Comparison of ENCODE assay signal across 13 cellular contexts in the genomic region with DNA sequence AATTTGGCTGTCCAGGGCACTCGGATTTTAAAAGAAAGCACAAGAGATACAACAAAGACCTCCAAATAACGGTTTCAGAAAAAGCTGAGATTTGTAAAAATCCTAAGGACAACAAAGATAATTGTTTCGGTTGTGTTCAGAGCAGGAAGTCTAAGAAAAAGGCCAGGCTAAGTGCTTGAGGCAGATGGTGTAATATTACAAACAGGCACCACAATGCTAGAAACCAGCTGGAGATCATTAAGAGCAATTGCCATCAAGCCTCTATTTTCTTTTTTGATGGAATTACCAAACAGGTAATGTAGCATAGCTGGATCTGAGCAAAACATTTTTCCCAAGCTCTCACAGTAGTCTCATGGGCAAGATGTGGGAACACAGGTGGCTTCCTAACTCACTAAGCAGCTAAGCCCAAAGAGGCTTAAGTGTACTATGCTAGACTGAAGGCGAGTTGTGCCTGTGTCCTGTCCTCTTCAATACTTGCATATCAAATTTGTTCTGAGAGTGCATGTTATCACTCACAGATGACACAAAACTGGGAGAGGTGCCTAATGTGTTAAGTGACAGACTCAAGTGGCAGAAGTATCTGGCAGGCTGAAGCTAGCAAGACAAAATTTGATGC.
DNase-seq lines count a peak whose midpoint lies in the region; ATAC-seq and TF ChIP-seq lines count a peak whose summit lies in the region.
"Had no signal": no experiment of that assay in that cellular context is flagged by ENCODE, and none has a peak within 500 bp of the region (broad histone marks: within the 10 kb centered on the region; RNA-seq: fewer than 3 reads in every experiment).

No MANE protein-coding gene starts in this region.

- H3K36me3 ChIP-seq in WERI-Rb-1 (no peaks in the 10 kb centered on the region), spleen (no peaks in the 10 kb centered on the region), tibial nerve (no peaks in the 10 kb centered on the region)
- H3K36me3 ChIP-seq: sigmoid colon had no signal

- H3K36me3 Mint-ChIP-seq in mesothelial cell of epicardium, result no peaks in the 10 kb centered on the region
- no peaks in the 10 kb centered on the region for H3K36me3 Mint-ChIP-seq in activated naive CD8-positive, alpha-beta T cell treated with anti-CD3 and anti-CD28 coated beads for 36 hours

- no peak for TF ChIP-seq POLR2A in spleen (IDR thresholded peaks at IDR 0.05)
- no peak for TF ChIP-seq POLR2A in tibial nerve (IDR thresholded peaks at IDR 0.05)

- intact Hi-C loops in spleen (cut with DNase I; ENCODE audit: low total_unique reads), result no loop called here

- H3K4me1 ChIP-seq in spleen (peaks cover 0 to 1% (median 0%) of the 10 kb centered on the region in 6 donors), tibial nerve (peaks cover 0 to 12% (median 4%) of the 10 kb centered on the region in 4 donors)
- H3K4me1 ChIP-seq: sigmoid colon had no signal

- DNase-seq in DMS79 (lab: John Stamatoyannopoulos, UW) (peak; percentile 71), NCI-H187 (lab: John Stamatoyannopoulos, UW) (peak; percentile 92 to 94), WERI-Rb-1 (peak; percentile 16), mesothelial cell of epicardium (ENCODE audit: low spot score in 2 of 2, unreplicated experiment in 2 of 2) (no peak), spleen (no peak), tibial nerve (ENCODE audit: low spot score in 2 of 2) (no peak)
- DNase-seq in activated naive CD8-positive, alpha-beta T cell treated with anti-CD3 and anti-CD28 coated beads for 36 hours, result no peak
- DNase-seq: CD8-positive, alpha-beta memory T cell; NCI-H1930; sigmoid colon; T-helper 2 cell had no signal

- H3K27me3 Mint-ChIP-seq in mesothelial cell of epicardium (ENCODE audit: low read depth), result no peaks in the 10 kb centered on the region
- no peaks in the 10 kb centered on the region for H3K27me3 Mint-ChIP-seq in activated naive CD8-positive, alpha-beta T cell treated with anti-CD3 and anti-CD28 coated beads for 36 hours

- H3K9me3 ChIP-seq in WERI-Rb-1 (ENCODE audit: severe bottlenecking) (no peaks in the 10 kb centered on the region), spleen (no peaks in the 10 kb centered on the region), tibial nerve (peaks cover 0 to 8% (median 0%) of the 10 kb centered on the region in 4 donors)
- H3K9me3 ChIP-seq: sigmoid colon had no signal

- H3K4me3 ChIP-seq in WERI-Rb-1 (ENCODE audit: low read depth, low read length), result no peak overlapping the region
- no peak overlapping the region for H3K4me3 ChIP-seq in spleen
- no peak overlapping the region for H3K4me3 ChIP-seq in tibial nerve
- H3K4me3 ChIP-seq: sigmoid colon had no signal

- WGBS in spleen, 5 donors, result 70 to 83% (median 73%) methylated on average over 4 of the region's 4 CpGs
- WGBS in tibial nerve, 2 donors, result 36 to 51% methylated on average over 4 of the region's 4 CpGs

- H3K27me3 ChIP-seq in WERI-Rb-1 (ENCODE audit: insufficient read depth, low read depth, severe bottlenecking) (no peaks in the 10 kb centered on the region), spleen (replicated peaks in 1 of 7) (no peaks in the 10 kb centered on the region), tibial nerve (no peaks in the 10 kb centered on the region)
- H3K27me3 ChIP-seq: sigmoid colon had no signal

- peak overlapping the region; percentile 73 for H3K27ac Mint-ChIP-seq in mesothelial cell of epicardium
- H3K27ac Mint-ChIP-seq in activated naive CD8-positive, alpha-beta T cell treated with anti-CD3 and anti-CD28 coated beads for 36 hours, result no peak overlapping the region
- H3K27ac Mint-ChIP-seq: memory B cell had no signal

- peaks cover 12% of the 10 kb centered on the region for H3K9me3 Mint-ChIP-seq in mesothelial cell of epicardium
- H3K9me3 Mint-ChIP-seq in activated naive CD8-positive, alpha-beta T cell treated with anti-CD3 and anti-CD28 coated beads for 36 hours, result no peaks in the 10 kb centered on the region
- H3K9me3 Mint-ChIP-seq: CD8-positive, alpha-beta memory T cell had no signal

- H3K27ac ChIP-seq in WERI-Rb-1 (no peak overlapping the region), spleen (no peak overlapping the region), tibial nerve (peak overlapping the region in 2 of 4 donors; percentile 22 to 34)
- H3K27ac ChIP-seq: sigmoid colon had no signal

- TF ChIP-seq CTCF in WERI-Rb-1 (IDR thresholded peaks at IDR 0.05; ENCODE audit: low read depth, low read length), result no peak
- no peak for TF ChIP-seq CTCF in mesothelial cell of epicardium (IDR thresholded peaks at IDR 0.05; ENCODE audit: unreplicated experiment)
- no peak for TF ChIP-seq CTCF in spleen (IDR thresholded peaks at IDR 0.05 in 8 of 11, conservative IDR thresholded peaks at IDR 0.05 in 3 of 11)
- TF ChIP-seq CTCF in tibial nerve (IDR thresholded peaks at IDR 0.05), result no peak

- no peak for ATAC-seq in GM21737 (IDR thresholded peaks at IDR 0.05; ENCODE audit: unreplicated experiment)

- no peak for TF ChIP-seq EP300 in tibial nerve (IDR thresholded peaks at IDR 0.05)

- H3K4me3 Mint-ChIP-seq in mesothelial cell of epicardium, result no peak overlapping the region
- H3K4me3 Mint-ChIP-seq in activated naive CD8-positive, alpha-beta T cell treated with anti-CD3 and anti-CD28 coated beads for 36 hours, result no peak overlapping the region
- H3K4me3 Mint-ChIP-seq: CD8-positive, alpha-beta memory T cell; memory B cell had no signal

- H3K4me1 Mint-ChIP-seq in mesothelial cell of epicardium, result peaks cover 13% of the 10 kb centered on the region
- H3K4me1 Mint-ChIP-seq in activated naive CD8-positive, alpha-beta T cell treated with anti-CD3 and anti-CD28 coated beads for 36 hours, result no peaks in the 10 kb centered on the region
- H3K4me1 Mint-ChIP-seq: CD8-positive, alpha-beta memory T cell; memory B cell had no signal

Comparison
In these comparisons a context has a peak if more than half of its experiments do, and no peak if none do; other contexts are left out.
1. DNase-seq: peak in DMS79 (single experiment), NCI-H187 (2 of 2) and WERI-Rb-1 (single experiment); none in mesothelial cell of epicardium (0 of 2), spleen (single experiment), activated naive CD8-positive, alpha-beta T cell treated with anti-CD3 and anti-CD28 coated beads for 36 hours (single experiment) and tibial nerve (0 of 2).